ENCODE assay signal across 8 cellular contexts in genomic region chr19:2494447-2495129, GRCh38. TPM values are rescaled to one million over a fixed set of nuclear protein-coding genes. Genes with fewer than 3 reads are reported as not detected.
DNase-seq lines count a peak whose midpoint lies in the region; ATAC-seq and TF ChIP-seq lines count a peak whose summit lies in the region.

No MANE protein-coding gene starts in this region.

- peak; percentile 75 to 81 for ATAC-seq in naive thymus-derived CD8-positive, alpha-beta T cell
- ATAC-seq in HG03108 (IDR thresholded peaks at IDR 0.05; ENCODE audit: unreplicated experiment) = no peak

- H3K36me3 ChIP-seq in NT2/D1 (ENCODE audit: insufficient read depth, insufficient read length, low read length) = no peaks in the 10 kb centered on the region
- no peaks in the 10 kb centered on the region for H3K36me3 ChIP-seq in tibial artery

- H3K27me3 Mint-ChIP-seq in naive thymus-derived CD8-positive, alpha-beta T cell = peaks cover 3 to 42% (median 13%) of the 10 kb centered on the region in 5 donors

- intact Hi-C loops in tibial artery (cut with DNase I; ENCODE audit: low total_unique reads) = loop anchor here (2.0 kb wide), 1 partner anchor 50 kb away; no protein-coding TSS in a partner anchor

- H3K4me1 Mint-ChIP-seq in naive thymus-derived CD8-positive, alpha-beta T cell = peaks cover 10 to 44% (median 34%) of the 10 kb centered on the region in 4 donors

- peak overlapping the region; percentile 57 to 85 (median 80) for H3K4me3 Mint-ChIP-seq in naive thymus-derived CD8-positive, alpha-beta T cell

- H3K27ac ChIP-seq in tibial artery = peak overlapping the region; percentile 83 to 91

- H3K27me3 ChIP-seq in NT2/D1 (ENCODE audit: insufficient read depth, insufficient read length) (peaks cover 9% of the 10 kb centered on the region), tibial artery (no peaks in the 10 kb centered on the region)

- peak overlapping the region in 6 of 10 donors; percentile 48 to 78 (median 68) for H3K27ac Mint-ChIP-seq in naive thymus-derived CD8-positive, alpha-beta T cell

- H3K9me3 ChIP-seq in NT2/D1 (ENCODE audit: insufficient read depth, low read length) = peaks cover 6% of the 10 kb centered on the region; the same call in 1 of the 2 replicates
- no peaks in the 10 kb centered on the region for H3K9me3 ChIP-seq in tibial artery

- H3K4me1 ChIP-seq in NT2/D1 (ENCODE audit: insufficient read depth, insufficient read length) (peaks cover 16% of the 10 kb centered on the region), tibial artery (peaks cover 0 to 46% (median 33%) of the 10 kb centered on the region in 4 donors)

- H3K9me3 Mint-ChIP-seq in naive thymus-derived CD8-positive, alpha-beta T cell = no peaks in the 10 kb centered on the region

- H3K4me3 ChIP-seq in NT2/D1 (ENCODE audit: insufficient read length, low read depth) (peak overlapping the region; percentile 43), foreskin fibroblast (ENCODE audit: low read depth in 1 of 2, low read length in 2 of 2) (peak overlapping the region; percentile 52 to 62), tibial artery (peak overlapping the region; percentile 46 to 56)

- DNase-seq in NCI-H748 (lab: John Stamatoyannopoulos, UW; ENCODE audit: unreplicated experiment) (peak; percentile 41), NCI-H748 treated with DMSO at 0.1 percent for 48 hours (lab: John Stamatoyannopoulos, UW) (no peak), NT2/D1 (ENCODE audit: low read depth, low spot score) (no peak), activated gamma-delta T cell (lab: John Stamatoyannopoulos, UW) (peak; percentile 75), foreskin fibroblast (peak; percentile 75 to 84), tibial artery (peak; percentile 82 to 96)
- DNase-seq in naive thymus-derived CD8-positive, alpha-beta T cell = peak; percentile 28 to 77 (median 42)

- peak overlapping the region; percentile 72 for H3K9ac ChIP-seq in NT2/D1 (ENCODE audit: insufficient read length, low read depth)

- POLR2A ChIA-PET in naive thymus-derived CD8-positive, alpha-beta T cell (lab: Charles Lee) = interaction anchor here (0.6 to 8.1 kb wide), 11 partner anchors 8 to 117 kb away, joined by 3 to 112 read pairs (median 4); partner anchors contain the start of gene GADD45B

- H3K36me3 Mint-ChIP-seq in naive thymus-derived CD8-positive, alpha-beta T cell = no peaks in the 10 kb centered on the region

- TF ChIP-seq CTCF in foreskin fibroblast (IDR thresholded peaks at IDR 0.05; ENCODE audit: low read depth, low read length) (no peak), tibial artery (IDR thresholded peaks at IDR 0.05) (no peak)

RNA-seq across cellular contexts. Expression of gene GADD45B, which starts 18.7 kb away (rescaled TPM):
- 100 to 1,000 TPM; 108 to 115 TPM for total RNA-seq in naive thymus-derived CD8-positive, alpha-beta T cell
- polyA plus RNA-seq in naive thymus-derived CD8-positive, alpha-beta T cell = 10 to 100 TPM; 41.0 to 57.3 (median 43.8) TPM

RNA-seq across cellular contexts. Expression of gene LMNB2, which starts 37.8 kb away (rescaled TPM):
- total RNA-seq in naive thymus-derived CD8-positive, alpha-beta T cell = 10 to 100 TPM; 17.3 to 19.6 TPM
- polyA plus RNA-seq in naive thymus-derived CD8-positive, alpha-beta T cell = 10 to 100 TPM in 1 of 3 donors, 1 to 10 TPM in 2; 5.4 to 10.5 (median 7.4) TPM

Comparison
In these comparisons a context has a peak if more than half of its experiments do, and no peak if none do; other contexts are left out.
1. DNase-seq: peak in NCI-H748 (single experiment), activated gamma-delta T cell (single experiment), foreskin fibroblast (2 of 2), naive thymus-derived CD8-positive, alpha-beta T cell (10 of 10) and tibial artery (2 of 2); none in NCI-H748 treated with DMSO at 0.1 percent for 48 hours (single experiment) and NT2/D1 (single experiment).
2. Peak in every context shown above with its lines, with median percentiles within 50 percentile points of each other: H3K4me3 ChIP-seq.